ENCODE assay signal across 8 cellular contexts in genomic region chr17:29292071-29292991, GRCh38. TPM values are rescaled to one million over a fixed set of nuclear protein-coding genes. Genes with fewer than 3 reads are reported as not detected.
A peak's percentile ranks its signal among the peaks of the same experiment; 100 is the strongest.
DNase-seq lines count a peak whose midpoint lies in the region; ATAC-seq and TF ChIP-seq lines count a peak whose summit lies in the region.

No MANE protein-coding gene starts in this region.

- TF ChIP-seq CTCF in lung (IDR thresholded peaks at IDR 0.05; ENCODE audit: control extremely low read depth, extremely low read depth): no peak

- peaks cover 5 to 8% of the 10 kb centered on the region in 2 donors for H3K4me1 ChIP-seq in lung (ENCODE audit: control insufficient read depth in 2 of 2, insufficient read depth in 2 of 2, low read length in 2 of 2)

- no peaks in the 10 kb centered on the region for H3K9me3 ChIP-seq in lung (ENCODE audit: control insufficient read depth in 2 of 2, insufficient read depth in 1 of 2, low read length in 1 of 2)

- POLR2A ChIA-PET in activated CD8-positive, alpha-beta T cell treated with anti-CD3 and anti-CD28 coated beads, Interleukin-2, amount 10 ng/mL, durations not matched to agents 7 days and 5 days (lab: Charles Lee): interaction anchor here (0.6 to 1.6 kb wide), 7 partner anchors 14 to 505 kb away, joined by 3 to 5 read pairs (median 3); partner anchors contain the start of gene TAOK1

- H3K4me3 ChIP-seq in lung: peak overlapping the region; percentile 99

- H3K36me3 Mint-ChIP-seq in activated CD8-positive, alpha-beta T cell treated with anti-CD3 and anti-CD28 coated beads, Interleukin-2, amount 10 ng/mL, durations not matched to agents 7 days and 5 days (ENCODE audit: low read depth): peaks cover 47% of the 10 kb centered on the region

- H3K27ac Mint-ChIP-seq in activated CD8-positive, alpha-beta T cell treated with anti-CD3 and anti-CD28 coated beads, Interleukin-2, amount 10 ng/mL, durations not matched to agents 7 days and 5 days: peak overlapping the region; percentile 98

- H3K27me3 ChIP-seq in lung (ENCODE audit: control insufficient read depth, insufficient read depth): no peaks in the 10 kb centered on the region

- DNase-seq in NCI-H2227 (lab: John Stamatoyannopoulos, UW; ENCODE audit: unreplicated experiment): peak; percentile 30
- DNase-seq in NCI-H2227 treated with DMSO at 0.1 percent for 48 hours (lab: John Stamatoyannopoulos, UW): no peak
- DNase-seq in NCI-H1417 treated with DMSO at 0.1 percent for 48 hours (lab: John Stamatoyannopoulos, UW): peak; percentile 34
- DNase-seq in activated CD8-positive, alpha-beta T cell treated with anti-CD3 and anti-CD28 coated beads, Interleukin-2, amount 10 ng/mL, durations not matched to agents 7 days and 5 days: peak; percentile 69
- peak; percentile 28 for DNase-seq in effector CD4-positive, alpha-beta T cell
- DNase-seq in lung (ENCODE audit: low spot score): peak; percentile 52
- peak; percentile 34 to 49 (median 38) for DNase-seq in stimulated activated CD4-positive, alpha-beta T cell treated with anti-CD3 and anti-CD28 coated beads, TNF-alpha, amount 100 ng/mL, for 4 hours (ENCODE audit: low read depth in 3 of 3)

- no peaks in the 10 kb centered on the region for H3K9me3 Mint-ChIP-seq in activated CD8-positive, alpha-beta T cell treated with anti-CD3 and anti-CD28 coated beads, Interleukin-2, amount 10 ng/mL, durations not matched to agents 7 days and 5 days (ENCODE audit: insufficient read depth)

- WGBS in lung, 2 donors: 1 to 2% methylated on average over 43 to 70 of the region's 77 CpGs

- H3K4me3 Mint-ChIP-seq in activated CD8-positive, alpha-beta T cell treated with anti-CD3 and anti-CD28 coated beads, Interleukin-2, amount 10 ng/mL, durations not matched to agents 7 days and 5 days: peak overlapping the region; percentile 97

- H3K27me3 Mint-ChIP-seq in activated CD8-positive, alpha-beta T cell treated with anti-CD3 and anti-CD28 coated beads, Interleukin-2, amount 10 ng/mL, durations not matched to agents 7 days and 5 days (ENCODE audit: low read depth): no peaks in the 10 kb centered on the region

- peaks cover 0 to 5% of the 10 kb centered on the region in 2 donors for H3K36me3 ChIP-seq in lung (ENCODE audit: control insufficient read depth in 2 of 2, insufficient read depth in 2 of 2, low read length in 2 of 2)

- CTCF ChIA-PET in activated CD8-positive, alpha-beta T cell treated with anti-CD3 and anti-CD28 coated beads, Interleukin-2, amount 10 ng/mL, durations not matched to agents 7 days and 5 days (lab: Charles Lee): interaction anchor here (0.7 to 3.5 kb wide), 15 partner anchors 10 to 175 kb away, joined by 3 to 40 read pairs (median 5); no protein-coding TSS in a partner anchor

- H3K4me1 Mint-ChIP-seq in activated CD8-positive, alpha-beta T cell treated with anti-CD3 and anti-CD28 coated beads, Interleukin-2, amount 10 ng/mL, durations not matched to agents 7 days and 5 days (ENCODE audit: low read depth): peaks cover 43% of the 10 kb centered on the region

- ATAC-seq in activated CD8-positive, alpha-beta T cell treated with anti-CD3 and anti-CD28 coated beads, Interleukin-2, amount 10 ng/mL, durations not matched to agents 7 days and 5 days: peak; percentile 1
- ATAC-seq in lung (ENCODE audit: insufficient read depth, low FRiP score) (peak; percentile 10), GM19023 (IDR thresholded peaks at IDR 0.05; ENCODE audit: unreplicated experiment) (no peak)

- H3K27ac ChIP-seq in lung (ENCODE audit: low read depth in 1 of 2, low read length in 1 of 2): peak overlapping the region; percentile 99

RNA-seq across cellular contexts. Expression of gene NUFIP2, which starts 1.6 kb away (rescaled TPM):
- 10 to 100 TPM; 60.3 to 64.5 TPM for total RNA-seq in activated CD8-positive, alpha-beta T cell treated with anti-CD3 and anti-CD28 coated beads, Interleukin-2, amount 10 ng/mL, durations not matched to agents 7 days and 5 days
- total RNA-seq in lung: 10 to 100 TPM; 47.1 to 71.6 TPM
- polyA plus RNA-seq in lung: 10 to 100 TPM; 10.2 to 12.2 TPM

RNA-seq across cellular contexts. Expression of gene CRYBA1, which starts 45.7 kb away (rescaled TPM):
- total RNA-seq in activated CD8-positive, alpha-beta T cell treated with anti-CD3 and anti-CD28 coated beads, Interleukin-2, amount 10 ng/mL, durations not matched to agents 7 days and 5 days: not detected
- total RNA-seq in lung: not detected
- polyA plus RNA-seq in lung: not detected
